In the genomic region with DNA sequence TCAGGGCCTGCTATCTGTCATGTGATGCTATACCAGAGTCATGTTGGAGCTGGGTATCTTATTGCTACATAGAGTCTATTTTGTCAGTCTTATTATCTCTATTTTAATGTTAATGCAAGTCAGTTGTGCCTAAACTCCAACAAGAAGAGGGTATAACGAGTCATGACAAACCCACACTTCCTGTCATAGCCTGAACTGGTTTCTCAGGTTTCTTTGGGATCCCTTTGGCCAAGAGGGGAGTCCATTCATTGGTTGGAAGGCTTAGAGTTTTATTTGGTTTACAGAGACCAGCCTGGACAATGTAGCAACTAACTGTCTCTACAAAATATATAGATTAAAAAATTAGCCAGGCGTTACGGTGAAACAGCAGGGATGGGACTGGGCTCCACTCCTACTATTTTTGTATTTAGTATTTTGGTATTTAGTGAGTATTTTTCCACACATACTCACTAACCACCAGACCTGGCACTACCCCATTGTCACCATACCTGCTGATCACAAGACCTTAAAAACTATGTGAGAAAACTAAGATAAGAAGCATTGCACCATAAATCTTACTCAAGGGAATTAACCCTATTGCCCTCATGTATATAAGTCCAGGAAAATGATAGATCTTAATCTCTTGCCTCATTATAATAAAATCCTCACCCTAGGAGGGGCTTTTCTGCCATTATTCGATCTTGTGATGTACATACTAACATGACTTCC, we compare ENCODE assay signal across 25 cellular contexts.
"Had no signal": no experiment of that assay in that cellular context is flagged by ENCODE, and none has a peak within 500 bp of the region (broad histone marks: within the 10 kb centered on the region; RNA-seq: fewer than 3 reads in every experiment).

No MANE protein-coding gene starts in this region.

- H3K4me1 ChIP-seq: parathyroid adenoma, right lobe of liver, suprapubic skin, tibial nerve, uterus had no signal

- H3K4me3 Mint-ChIP-seq: activated B cell treated with CpG ODN at 0.5 μM for 24 hours; activated CD4-positive, alpha-beta T cell treated with anti-CD3 and anti-CD28 coated beads for 36 hours; activated naive CD4-positive, alpha-beta T cell treated with anti-CD3 and anti-CD28 coated beads for 36 hours; activated naive CD8-positive, alpha-beta T cell treated with anti-CD3 and anti-CD28 coated beads, Interleukin-2, amount 10 ng/mL, durations not matched to agents 7 days and 5 days; endodermal cell; memory B cell; stimulated activated effector memory CD8-positive, alpha-beta T cell treated with anti-CD3 and anti-CD28 coated beads, Interleukin-12 subunit alpha, Interleukin-12 subunit beta, amount 100 ng/mL, for 72 hours; stimulated activated naive CD8-positive, alpha-beta T cell treated with anti-CD3 and anti-CD28 coated beads, Interleukin-15, amount 100 ng/mL, for 72 hours had no signal

- H3K27ac ChIP-seq: cardiac muscle cell, epithelial cell of prostate, parathyroid adenoma, right lobe of liver, suprapubic skin, tibial nerve, uterus had no signal

- ATAC-seq: activated CD4-positive, alpha-beta T cell treated with anti-CD3 and anti-CD28 coated beads for 36 hours; right lobe of liver; stimulated activated effector memory CD8-positive, alpha-beta T cell treated with anti-CD3 and anti-CD28 coated beads, Interleukin-12 subunit alpha, Interleukin-12 subunit beta, amount 100 ng/mL, for 72 hours; stimulated activated naive CD8-positive, alpha-beta T cell treated with anti-CD3 and anti-CD28 coated beads, Interleukin-15, amount 100 ng/mL, for 72 hours had no signal

- H3K36me3 Mint-ChIP-seq: activated naive CD8-positive, alpha-beta T cell treated with anti-CD3 and anti-CD28 coated beads, Interleukin-2, amount 10 ng/mL, durations not matched to agents 7 days and 5 days; memory B cell; stimulated activated effector memory CD8-positive, alpha-beta T cell treated with anti-CD3 and anti-CD28 coated beads, Interleukin-12 subunit alpha, Interleukin-12 subunit beta, amount 100 ng/mL, for 72 hours had no signal

- H3K27ac Mint-ChIP-seq: activated B cell treated with CpG ODN at 0.5 μM for 24 hours; activated CD4-positive, alpha-beta T cell treated with anti-CD3 and anti-CD28 coated beads for 36 hours; activated naive CD4-positive, alpha-beta T cell treated with anti-CD3 and anti-CD28 coated beads for 36 hours; activated naive CD8-positive, alpha-beta T cell treated with anti-CD3 and anti-CD28 coated beads, Interleukin-2, amount 10 ng/mL, durations not matched to agents 7 days and 5 days; endodermal cell; memory B cell; stimulated activated effector memory CD8-positive, alpha-beta T cell treated with anti-CD3 and anti-CD28 coated beads, Interleukin-12 subunit alpha, Interleukin-12 subunit beta, amount 100 ng/mL, for 72 hours; stimulated activated naive CD8-positive, alpha-beta T cell treated with anti-CD3 and anti-CD28 coated beads, Interleukin-15, amount 100 ng/mL, for 72 hours had no signal

- H3K4me1 Mint-ChIP-seq: activated B cell treated with CpG ODN at 0.5 μM for 24 hours; activated CD4-positive, alpha-beta T cell treated with anti-CD3 and anti-CD28 coated beads for 36 hours; activated naive CD8-positive, alpha-beta T cell treated with anti-CD3 and anti-CD28 coated beads, Interleukin-2, amount 10 ng/mL, durations not matched to agents 7 days and 5 days; endodermal cell; memory B cell; stimulated activated effector memory CD8-positive, alpha-beta T cell treated with anti-CD3 and anti-CD28 coated beads, Interleukin-12 subunit alpha, Interleukin-12 subunit beta, amount 100 ng/mL, for 72 hours; stimulated activated naive CD8-positive, alpha-beta T cell treated with anti-CD3 and anti-CD28 coated beads, Interleukin-15, amount 100 ng/mL, for 72 hours had no signal

- DNase-seq: activated B cell treated with CpG ODN at 0.5 μM for 24 hours; activated CD4-positive, alpha-beta T cell treated with anti-CD3 and anti-CD28 coated beads for 36 hours; activated CD4-positive, alpha-beta T cell treated with anti-CD3 and anti-CD28 coated beads, Interleukin-2, amount 50 U/mL, for 4 hours; activated effector memory CD4-positive, alpha-beta T cell treated with Interleukin-2 at 50 U/mL for 16 hours; activated naive CD4-positive, alpha-beta T cell treated with anti-CD3 and anti-CD28 coated beads for 36 hours; activated naive CD8-positive, alpha-beta T cell treated with anti-CD3 and anti-CD28 coated beads, Interleukin-2, amount 10 ng/mL, durations not matched to agents 7 days and 5 days; activated T-cell treated with anti-CD3 and anti-CD28 coated beads, Interleukin-2, amount 50 U/mL, for 48 hours; amniotic stem cell; cortex of kidney; endodermal cell; foreskin fibroblast; nucleus accumbens; right lobe of liver; small intestine; stimulated activated CD4-positive, alpha-beta T cell treated with anti-CD3 and anti-CD28 coated beads, Interleukin-2, amount 100 ng/mL, for 24 hours; stimulated activated naive CD8-positive, alpha-beta T cell treated with anti-CD3 and anti-CD28 coated beads, Interleukin-15, amount 100 ng/mL, for 72 hours; T-helper 9 cell; uterus had no signal

- H3K36me3 ChIP-seq: cardiac muscle cell, right lobe of liver, suprapubic skin, tibial nerve, uterus had no signal

- H3K9me3 ChIP-seq: right lobe of liver, suprapubic skin had no signal

- H3K4me3 ChIP-seq: cardiac muscle cell, right lobe of liver, suprapubic skin, tibial nerve, uterus had no signal

- H3K27me3 ChIP-seq: cardiac muscle cell, right lobe of liver, suprapubic skin, tibial nerve, uterus had no signal

- H3K27me3 Mint-ChIP-seq: activated B cell treated with CpG ODN at 0.5 μM for 24 hours; activated CD4-positive, alpha-beta T cell treated with anti-CD3 and anti-CD28 coated beads for 36 hours; activated naive CD8-positive, alpha-beta T cell treated with anti-CD3 and anti-CD28 coated beads, Interleukin-2, amount 10 ng/mL, durations not matched to agents 7 days and 5 days; memory B cell had no signal
